Comparison of ENCODE assay signal across 8 cellular contexts in genomic region chr17:60077672-60078519, GRCh38. TPM values are rescaled to one million over a fixed set of nuclear protein-coding genes. Genes with fewer than 3 reads are reported as not detected.
DNase-seq lines count a peak whose midpoint lies in the region; ATAC-seq and TF ChIP-seq lines count a peak whose summit lies in the region.

No MANE protein-coding gene starts in this region.

- H3K4me1 ChIP-seq in HEK293 (ENCODE audit: control insufficient read depth, insufficient read depth, low read length) = peaks cover 13% of the 10 kb centered on the region

- H3K27ac Mint-ChIP-seq in activated naive CD4-positive, alpha-beta T cell treated with anti-CD3 and anti-CD28 coated beads, Interleukin-2, amount 50 U/mL, for 72 hours = peak overlapping the region; percentile 85 to 98

- TF ChIP-seq CTCF in GM10266 (IDR thresholded peaks at IDR 0.05; ENCODE audit: control insufficient read depth, insufficient read depth, low read depth, missing control alignments) (no peak), HEK293 (tag by site-specific recombination; IDR thresholded peaks at IDR 0.05) (no peak)

- H3K36me3 ChIP-seq in HEK293 (ENCODE audit: control insufficient read depth in 2 of 2, insufficient read depth in 1 of 2, low read length in 2 of 2) = peaks cover 19 to 34% of the 10 kb centered on the region in 2 experiments

- peak overlapping the region; percentile 85; the same call in 1 of the 2 replicates for H3K27ac ChIP-seq in HEK293 (ENCODE audit: extremely low read depth, low read depth, low read length)

- POLR2A ChIA-PET in HEK293 (lab: Yijun Ruan, JAX) = interaction anchor here (0.6 to 2.9 kb wide), 6 partner anchors 10 to 600 kb away, joined by 3 to 34 read pairs (median 4); partner anchors contain the start of genes APPBP2 and BCAS3

- no peaks in the 10 kb centered on the region for H3K9me3 Mint-ChIP-seq in activated naive CD4-positive, alpha-beta T cell treated with anti-CD3 and anti-CD28 coated beads, Interleukin-2, amount 50 U/mL, for 72 hours

- intact Hi-C loops in left ventricle myocardium superior (cut with micrococcal nuclease) = no loop called here

- peaks cover 8 to 12% of the 10 kb centered on the region in 2 donors for H3K36me3 Mint-ChIP-seq in activated naive CD4-positive, alpha-beta T cell treated with anti-CD3 and anti-CD28 coated beads, Interleukin-2, amount 50 U/mL, for 72 hours

- CTCF ChIA-PET in HEK293 (lab: Yijun Ruan, JAX) = interaction anchor here (0.6 to 2.3 kb wide), 8 partner anchors 10 to 547 kb away, joined by 3 to 13 read pairs (median 3); no protein-coding TSS in a partner anchor

- no peaks in the 10 kb centered on the region for H3K9me3 ChIP-seq in HEK293 (ENCODE audit: control insufficient read depth, insufficient read depth, low read depth, low read length)

- peak; percentile 56 to 70 for ATAC-seq in activated naive CD4-positive, alpha-beta T cell treated with anti-CD3 and anti-CD28 coated beads, Interleukin-2, amount 50 U/mL, for 72 hours
- ATAC-seq in left ventricle myocardium superior (peak; percentile 20), GM18861 (IDR thresholded peaks at IDR 0.05; ENCODE audit: unreplicated experiment) (no peak)

- DNase-seq in GM10266 (ENCODE audit: extremely low spot score) (peak; percentile 32), NOMO-1 treated with DMSO at 0.1 percent for 48 hours (lab: John Stamatoyannopoulos, UW; ENCODE audit: unreplicated experiment) (peak; percentile 64), left ventricle myocardium superior (no peak), skeletal muscle cell (ENCODE audit: low read depth) (no peak), OCI-M2 (lab: John Stamatoyannopoulos, UW; ENCODE audit: unreplicated experiment) (no peak)
- no peak for DNase-seq in activated naive CD4-positive, alpha-beta T cell treated with anti-CD3 and anti-CD28 coated beads, Interleukin-2, amount 50 U/mL, for 72 hours (ENCODE audit: low spot score in 2 of 2)

- H3K4me3 ChIP-seq in HEK293 (ENCODE audit: low read depth, low read length) (peak overlapping the region; percentile 79), skeletal muscle cell (ENCODE audit: low read depth, low read length) (peak overlapping the region; percentile 57)

TF ChIP-seq in HEK293, 187 proteins besides CTCF, POLR2A, EP300 and RAD21 (continues in another document):
- no peak for TF ChIP-seq ZSCAN30 (tag by site-specific recombination; IDR thresholded peaks at IDR 0.05)
- no peak for TF ChIP-seq ZIC2 (tag by site-specific recombination; IDR thresholded peaks at IDR 0.05)
- peak; percentile 8; the same call in 1 of the 2 replicates for TF ChIP-seq ZBTB17 (tag by site-specific recombination; IDR thresholded peaks at IDR 0.05)
- no peak for TF ChIP-seq ZSCAN18 (tag by site-specific recombination; IDR thresholded peaks at IDR 0.05)
- TF ChIP-seq ELK4 (IDR thresholded peaks at IDR 0.05; ENCODE audit: borderline replicate concordance, low read depth, low read length) = no peak
- TF ChIP-seq SCRT2 (tag by site-specific recombination; IDR thresholded peaks at IDR 0.05) = no peak
- TF ChIP-seq ZNF624 (tag by site-specific recombination; IDR thresholded peaks at IDR 0.05) = no peak
- no peak for TF ChIP-seq ZNF426 (tag by site-specific recombination; IDR thresholded peaks at IDR 0.05)
- TF ChIP-seq ZNF548 (tag by site-specific recombination; IDR thresholded peaks at IDR 0.05) = no peak
- no peak for TF ChIP-seq ZNF391 (tag by site-specific recombination; IDR thresholded peaks at IDR 0.05; ENCODE audit: borderline replicate concordance, low read depth)
- 0 out of 2 replicates have a peak, but pooled peaks have one; percentile 57 for TF ChIP-seq MZF1 (tag by site-specific recombination; IDR thresholded peaks at IDR 0.05; ENCODE audit: borderline replicate concordance)
- no peak for TF ChIP-seq OSR2 (tag by site-specific recombination; IDR thresholded peaks at IDR 0.05)
- TF ChIP-seq ZNF18 (tag by site-specific recombination; IDR thresholded peaks at IDR 0.05) = peak; percentile 67; the same call in 1 of the 2 replicates
- 0 out of 2 replicates have a peak, but pooled peaks have one; percentile 94 for TF ChIP-seq PRDM1 (tag by site-specific recombination; IDR thresholded peaks at IDR 0.05)
- peak; percentile 97 for TF ChIP-seq ZNF335 (tag by site-specific recombination; conservative IDR thresholded peaks at IDR 0.05)
- TF ChIP-seq HOXD13 (CRISPR knock-in tag; IDR thresholded peaks at IDR 0.05; ENCODE audit: borderline replicate concordance) = peak; percentile 64; the same call in 1 of the 2 replicates
- no peak for TF ChIP-seq ZBTB1 (tag by site-specific recombination; IDR thresholded peaks at IDR 0.05)
- TF ChIP-seq ZNF664 (tag by site-specific recombination; IDR thresholded peaks at IDR 0.05) = peak; percentile 35; the same call in 1 of the 2 replicates
- no peak for TF ChIP-seq GLI2 (tag by site-specific recombination; IDR thresholded peaks at IDR 0.05; ENCODE audit: borderline replicate concordance, low read depth)
- no peak for TF ChIP-seq ZBTB44 (tag by site-specific recombination; IDR thresholded peaks at IDR 0.05)
- no peak for TF ChIP-seq ZFP41 (tag by site-specific recombination; IDR thresholded peaks at IDR 0.05; ENCODE audit: borderline replicate concordance)
- TF ChIP-seq ZSCAN23 (tag by site-specific recombination; IDR thresholded peaks at IDR 0.05) = no peak
- no peak for TF ChIP-seq ZNF223 (tag by site-specific recombination; IDR thresholded peaks at IDR 0.05)
- peak; percentile 14; the same call in 1 of the 2 replicates for TF ChIP-seq ZBTB20 (tag by site-specific recombination; IDR thresholded peaks at IDR 0.05)
- peak; percentile 99 for TF ChIP-seq ZNF600 (tag by site-specific recombination; IDR thresholded peaks at IDR 0.05)

RNA-seq across cellular contexts. Expression of gene HEATR6, which starts 0.8 kb away (rescaled TPM):
- total RNA-seq in activated naive CD4-positive, alpha-beta T cell treated with anti-CD3 and anti-CD28 coated beads, Interleukin-2, amount 50 U/mL, for 72 hours = 10 to 100 TPM; 33.4 to 33.9 TPM
- 12.2 TPM for total RNA-seq in left ventricle myocardium superior

Comparison
In these comparisons a context has a peak if more than half of its experiments do, and no peak if none do; other contexts are left out.
1. DNase-seq: peak in GM10266 (single experiment) and NOMO-1 treated with DMSO at 0.1 percent for 48 hours (single experiment); none in activated naive CD4-positive, alpha-beta T cell treated with anti-CD3 and anti-CD28 coated beads, Interleukin-2, amount 50 U/mL, for 72 hours (0 of 2), left ventricle myocardium superior (single experiment), skeletal muscle cell (single experiment) and OCI-M2 (single experiment).